In the genomic region with DNA sequence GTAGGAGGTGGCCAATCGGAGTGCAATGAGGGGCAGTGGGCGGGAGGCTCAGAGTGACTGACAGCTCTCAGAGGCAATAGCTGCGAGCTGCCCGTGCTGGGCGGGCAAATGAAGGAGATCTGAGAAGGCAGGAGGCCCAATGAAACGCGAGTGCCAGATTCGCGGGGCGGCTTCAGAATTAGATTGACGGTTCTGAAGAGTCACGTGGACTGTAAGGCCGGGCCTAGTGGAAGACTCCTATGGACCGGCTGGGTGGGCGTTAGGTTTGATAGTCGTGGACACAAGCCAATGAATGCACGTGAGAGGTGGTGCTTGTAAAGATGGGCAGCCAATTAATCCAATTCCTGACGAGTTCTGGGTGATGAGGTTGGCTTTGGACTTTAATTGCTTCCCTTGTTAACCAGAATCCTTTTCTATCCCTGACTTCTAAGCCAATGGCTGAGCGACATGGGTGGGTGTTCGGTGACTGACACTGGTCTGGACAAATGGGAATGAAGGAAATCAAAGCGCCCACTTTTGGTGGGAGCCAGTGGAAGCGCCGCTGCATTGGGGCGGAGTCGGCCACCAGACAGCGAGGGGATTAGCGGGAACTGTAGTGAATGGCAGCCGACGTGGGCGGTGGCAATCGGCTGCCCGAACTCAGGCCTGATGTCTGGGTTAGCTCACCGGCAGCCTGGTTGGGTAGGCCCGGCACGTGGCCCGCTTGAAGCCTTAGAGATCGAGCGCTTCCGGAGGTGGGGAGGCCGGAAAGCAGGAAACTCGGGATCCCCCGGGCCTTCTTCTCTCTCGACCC, we compare ENCODE assay signal across 1 cellular context.
TF ChIP-seq lines count a peak whose summit lies in the region.

No MANE protein-coding gene starts in this region.

TF ChIP-seq in IMR-90, 13 proteins besides CTCF, POLR2A, EP300 and RAD21 (continued from another document):
- TF ChIP-seq RCOR1 (IDR thresholded peaks at IDR 0.05; ENCODE audit: insufficient replicate concordance, low read length) (no peak), MXI1 (IDR thresholded peaks at IDR 0.05; ENCODE audit: borderline replicate concordance, low read depth, low read length) (no peak), FOS (IDR thresholded peaks at IDR 0.05; ENCODE audit: low read depth, low read length) (peak; percentile 99), CEBPB (IDR thresholded peaks at IDR 0.05; ENCODE audit: low read depth, low read length) (no peak), NFE2L2 (IDR thresholded peaks at IDR 0.05; ENCODE audit: low read depth, low read length) (no peak; the same call in 1 of the 2 replicates), BHLHE40 (IDR thresholded peaks at IDR 0.05; ENCODE audit: low read depth, low read length) (peak; percentile 89)
- TF ChIP-seq, protein P1, sequence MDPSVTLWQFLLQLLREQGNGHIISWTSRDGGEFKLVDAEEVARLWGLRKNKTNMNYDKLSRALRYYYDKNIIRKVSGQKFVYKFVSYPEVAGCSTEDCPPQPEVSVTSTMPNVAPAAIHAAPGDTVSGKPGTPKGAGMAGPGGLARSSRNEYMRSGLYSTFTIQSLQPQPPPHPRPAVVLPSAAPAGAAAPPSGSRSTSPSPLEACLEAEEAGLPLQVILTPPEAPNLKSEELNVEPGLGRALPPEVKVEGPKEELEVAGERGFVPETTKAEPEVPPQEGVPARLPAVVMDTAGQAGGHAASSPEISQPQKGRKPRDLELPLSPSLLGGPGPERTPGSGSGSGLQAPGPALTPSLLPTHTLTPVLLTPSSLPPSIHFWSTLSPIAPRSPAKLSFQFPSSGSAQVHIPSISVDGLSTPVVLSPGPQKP (IDR thresholded peaks at IDR 0.05; ENCODE audit: borderline replicate concordance, low read depth, low read length), result no peak
- TF ChIP-seq, protein P2, sequence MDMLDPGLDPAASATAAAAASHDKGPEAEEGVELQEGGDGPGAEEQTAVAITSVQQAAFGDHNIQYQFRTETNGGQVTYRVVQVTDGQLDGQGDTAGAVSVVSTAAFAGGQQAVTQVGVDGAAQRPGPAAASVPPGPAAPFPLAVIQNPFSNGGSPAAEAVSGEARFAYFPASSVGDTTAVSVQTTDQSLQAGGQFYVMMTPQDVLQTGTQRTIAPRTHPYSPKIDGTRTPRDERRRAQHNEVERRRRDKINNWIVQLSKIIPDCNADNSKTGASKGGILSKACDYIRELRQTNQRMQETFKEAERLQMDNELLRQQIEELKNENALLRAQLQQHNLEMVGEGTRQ (IDR thresholded peaks at IDR 0.05; ENCODE audit: low read depth, low read length), result peak; percentile 97
